In the genomic region with DNA sequence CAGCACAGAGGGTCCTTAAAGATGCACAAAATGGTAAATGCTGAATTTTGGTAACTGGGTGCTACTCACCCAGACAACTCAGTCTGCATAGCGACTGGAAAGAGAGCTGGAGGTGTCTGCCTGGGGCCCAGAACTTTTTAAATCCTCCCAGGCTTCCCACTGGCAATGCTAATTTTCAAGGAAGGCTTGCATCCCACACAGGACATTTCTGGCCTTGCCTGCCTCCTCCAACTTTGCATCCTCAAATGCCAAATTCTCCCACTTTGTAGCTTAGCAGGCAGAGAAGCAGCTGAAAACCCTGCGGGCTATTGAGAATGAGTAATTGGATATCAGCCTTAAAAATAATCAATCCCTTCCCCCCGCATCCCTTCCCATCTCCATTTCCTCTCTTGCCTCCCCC, we compare ENCODE assay signal across 1 cellular context.
TF ChIP-seq lines count a peak whose summit lies in the region.

No MANE protein-coding gene starts in this region.

TF ChIP-seq in H1, 55 proteins besides CTCF, POLR2A, EP300 and RAD21 (continued from another document):
- no peak for TF ChIP-seq BACH1 (IDR thresholded peaks at IDR 0.05; ENCODE audit: low read length)
- TF ChIP-seq SP4 (IDR thresholded peaks at IDR 0.05; ENCODE audit: low read length), result no peak
- no peak for TF ChIP-seq CTBP2 (IDR thresholded peaks at IDR 0.05; ENCODE audit: borderline replicate concordance, insufficient read depth, insufficient read length, low read length)
- TF ChIP-seq SIX5 (IDR thresholded peaks at IDR 0.05; ENCODE audit: low read depth, low read length), result no peak
- TF ChIP-seq SUZ12 (IDR thresholded peaks at IDR 0.05; ENCODE audit: low read length), result no peak
- TF ChIP-seq, protein P1, sequence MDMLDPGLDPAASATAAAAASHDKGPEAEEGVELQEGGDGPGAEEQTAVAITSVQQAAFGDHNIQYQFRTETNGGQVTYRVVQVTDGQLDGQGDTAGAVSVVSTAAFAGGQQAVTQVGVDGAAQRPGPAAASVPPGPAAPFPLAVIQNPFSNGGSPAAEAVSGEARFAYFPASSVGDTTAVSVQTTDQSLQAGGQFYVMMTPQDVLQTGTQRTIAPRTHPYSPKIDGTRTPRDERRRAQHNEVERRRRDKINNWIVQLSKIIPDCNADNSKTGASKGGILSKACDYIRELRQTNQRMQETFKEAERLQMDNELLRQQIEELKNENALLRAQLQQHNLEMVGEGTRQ (IDR thresholded peaks at IDR 0.05; ENCODE audit: low read length), result no peak
- TF ChIP-seq SIRT6 (IDR thresholded peaks at IDR 0.05; ENCODE audit: low read length), result no peak
- TF ChIP-seq, protein P2, sequence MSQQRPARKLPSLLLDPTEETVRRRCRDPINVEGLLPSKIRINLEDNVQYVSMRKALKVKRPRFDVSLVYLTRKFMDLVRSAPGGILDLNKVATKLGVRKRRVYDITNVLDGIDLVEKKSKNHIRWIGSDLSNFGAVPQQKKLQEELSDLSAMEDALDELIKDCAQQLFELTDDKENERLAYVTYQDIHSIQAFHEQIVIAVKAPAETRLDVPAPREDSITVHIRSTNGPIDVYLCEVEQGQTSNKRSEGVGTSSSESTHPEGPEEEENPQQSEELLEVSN (IDR thresholded peaks at IDR 0.05), result no peak
- TF ChIP-seq RBBP5 (IDR thresholded peaks at IDR 0.05; ENCODE audit: borderline replicate concordance, low read depth, low read length), result no peak
- TF ChIP-seq RNF2 (IDR thresholded peaks at IDR 0.05; ENCODE audit: borderline replicate concordance, low read depth, low read length, missing control alignments, poor library complexity, severe bottlenecking), result no peak
- TF ChIP-seq CBX8 (IDR thresholded peaks at IDR 0.05; ENCODE audit: borderline replicate concordance, low read depth, low read length), result no peak
- TF ChIP-seq, protein P3, sequence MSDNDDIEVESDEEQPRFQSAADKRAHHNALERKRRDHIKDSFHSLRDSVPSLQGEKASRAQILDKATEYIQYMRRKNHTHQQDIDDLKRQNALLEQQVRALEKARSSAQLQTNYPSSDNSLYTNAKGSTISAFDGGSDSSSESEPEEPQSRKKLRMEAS (IDR thresholded peaks at IDR 0.05), result no peak
- TF ChIP-seq CEBPB (IDR thresholded peaks at IDR 0.05; ENCODE audit: low read depth, low read length), result no peak
- no peak for TF ChIP-seq CHD2 (IDR thresholded peaks at IDR 0.05; ENCODE audit: low read length)
- TF ChIP-seq YY1 (IDR thresholded peaks at IDR 0.05; ENCODE audit: low read depth, low read length), result no peak
- no peak for TF ChIP-seq SAP30 (IDR thresholded peaks at IDR 0.05; ENCODE audit: insufficient read depth, insufficient replicate concordance, low read length)
- no peak for TF ChIP-seq TEAD4 (IDR thresholded peaks at IDR 0.05; ENCODE audit: low read depth, low read length)
TF ChIP-seq in H1: peak in this region for 0.
